17 cellular contexts compared by ENCODE assay signal in genomic region chr1:19149736-19150135, GRCh38.
DNase-seq lines count a peak whose midpoint lies in the region; ATAC-seq and TF ChIP-seq lines count a peak whose summit lies in the region.
"Had no signal": no experiment of that assay in that cellular context is flagged by ENCODE, and none has a peak within 500 bp of the region (broad histone marks: within the 10 kb centered on the region; RNA-seq: fewer than 3 reads in every experiment).

No MANE protein-coding gene starts in this region.

- H3K4me3 Mint-ChIP-seq in activated T-cell treated with anti-CD3 and anti-CD28 coated beads, Interleukin-2, amount 50 U/mL, for 72 hours = no peak overlapping the region
- H3K4me3 Mint-ChIP-seq in HFFc6 (no peak overlapping the region), osteocyte (ENCODE audit: unreplicated experiment) (no peak overlapping the region)
- H3K4me3 Mint-ChIP-seq: CD4-positive, CD25-positive, alpha-beta regulatory T cell; H9 had no signal

- H3K4me1 Mint-ChIP-seq in activated T-cell treated with anti-CD3 and anti-CD28 coated beads, Interleukin-2, amount 50 U/mL, for 72 hours (ENCODE audit: low read depth) = no peaks in the 10 kb centered on the region
- no peaks in the 10 kb centered on the region for H3K4me1 Mint-ChIP-seq in HFFc6 (ENCODE audit: low read depth)
- H3K4me1 Mint-ChIP-seq in osteocyte (ENCODE audit: unreplicated experiment) = no peaks in the 10 kb centered on the region
- H3K4me1 Mint-ChIP-seq: H9 had no signal

- TF ChIP-seq CTCF in HFFc6 (IDR thresholded peaks at IDR 0.05) (no peak), osteocyte (IDR thresholded peaks at IDR 0.05) (no peak)

- ATAC-seq in activated T-cell treated with anti-CD3 and anti-CD28 coated beads, Interleukin-2, amount 50 U/mL, for 72 hours (replicated peaks in 1 of 2) = no peak
- ATAC-seq in GM18909 (IDR thresholded peaks at IDR 0.05; ENCODE audit: poor library complexity, unreplicated experiment) = no peak

- H3K27ac ChIP-seq in caudate nucleus (ENCODE audit: low read depth, low read length) = peak overlapping the region; percentile 22
- H3K27ac ChIP-seq: BLaER1 treated with 17β-estradiol and CSF1 and Interleukin-3, amounts not matched to agents 10 nM and 100 nM; HL-60 had no signal

- H3K9me3 Mint-ChIP-seq in activated T-cell treated with anti-CD3 and anti-CD28 coated beads, Interleukin-2, amount 50 U/mL, for 72 hours = no peaks in the 10 kb centered on the region
- H3K9me3 Mint-ChIP-seq in HFFc6 = no peaks in the 10 kb centered on the region
- H3K9me3 Mint-ChIP-seq in osteocyte (ENCODE audit: unreplicated experiment) = no peaks in the 10 kb centered on the region
- H3K9me3 Mint-ChIP-seq: CD4-positive, CD25-positive, alpha-beta regulatory T cell; H9 had no signal

- no peak for DNase-seq in activated T-cell treated with anti-CD3 and anti-CD28 coated beads, Interleukin-2, amount 50 U/mL, for 72 hours
- no peak for DNase-seq in activated T-cell treated with anti-CD3 and anti-CD28 coated beads, Interleukin-2, amount 50 U/mL, for 48 hours
- DNase-seq in HFFc6 = no peak
- DNase-seq in caudate nucleus (lab: John Stamatoyannopoulos, UW) = peak in 10 of 61 donors; percentile 2 to 74 (median 13)
- no peak for DNase-seq in osteocyte (ENCODE audit: extremely low spot score, unreplicated experiment)
- no peak for DNase-seq in T-helper 2 cell
- no peak for DNase-seq in stimulated activated naive CD4-positive, alpha-beta T cell treated with Interleukin-2 at 50 U/mL for 16 hours (lab: John Stamatoyannopoulos, UW)
- DNase-seq: 8988T; ACHN; Calu3; CD4-positive, CD25-positive, alpha-beta regulatory T cell; DMS 273 treated with DMSO at 0.1 percent for 48 hours; GOT3; H9 had no signal

- H3K36me3 Mint-ChIP-seq in activated T-cell treated with anti-CD3 and anti-CD28 coated beads, Interleukin-2, amount 50 U/mL, for 72 hours (ENCODE audit: insufficient read depth in 2 of 2) = peaks cover 14 to 57% of the 10 kb centered on the region in 2 donors
- H3K36me3 Mint-ChIP-seq in HFFc6 (ENCODE audit: low read depth) (peaks cover 93% of the 10 kb centered on the region), osteocyte (ENCODE audit: unreplicated experiment) (peaks cover 92% of the 10 kb centered on the region)

- no peaks in the 10 kb centered on the region for H3K27me3 Mint-ChIP-seq in activated T-cell treated with anti-CD3 and anti-CD28 coated beads, Interleukin-2, amount 50 U/mL, for 72 hours (ENCODE audit: low read depth)
- H3K27me3 Mint-ChIP-seq in HFFc6 (ENCODE audit: insufficient read depth) (peaks cover 9% of the 10 kb centered on the region), osteocyte (ENCODE audit: unreplicated experiment) (no peaks in the 10 kb centered on the region)
- H3K27me3 Mint-ChIP-seq: CD4-positive, CD25-positive, alpha-beta regulatory T cell had no signal

- peak overlapping the region; percentile 55 for H3K27ac Mint-ChIP-seq in activated T-cell treated with anti-CD3 and anti-CD28 coated beads, Interleukin-2, amount 50 U/mL, for 72 hours
- H3K27ac Mint-ChIP-seq in HFFc6 = peak overlapping the region; percentile 39; the same call in 1 of the 2 replicates
- H3K27ac Mint-ChIP-seq in osteocyte (ENCODE audit: unreplicated experiment) = peak overlapping the region; percentile 8
- H3K27ac Mint-ChIP-seq: H9 had no signal
